Comparison of ENCODE assay signal across 1 cellular context in genomic region chr13:73138967-73139491, GRCh38.
TF ChIP-seq lines count a peak whose summit lies in the region.

No MANE protein-coding gene starts in this region.

TF ChIP-seq in GM23338, 12 proteins besides CTCF, POLR2A, EP300 and RAD21 (continued from another document):
- TF ChIP-seq ZNF462 (CRISPR knock-in tag; IDR thresholded peaks at IDR 0.05) (no peak), POLR2AphosphoS5 (IDR thresholded peaks at IDR 0.05; ENCODE audit: low read depth) (no peak), STAT1 (IDR thresholded peaks at IDR 0.05; ENCODE audit: unreplicated experiment) (no peak), ETS1 (IDR thresholded peaks at IDR 0.05) (no peak), CREB1 (CRISPR knock-in tag; IDR thresholded peaks at IDR 0.05; ENCODE audit: low read depth) (no peak)
